In genomic region chr1:198295975-198296374, GRCh38 we compare ENCODE assay signal across 1 cellular context.
TF ChIP-seq lines count a peak whose summit lies in the region.

No MANE protein-coding gene starts in this region.

TF ChIP-seq in K562, 482 proteins besides CTCF, POLR2A, EP300 and RAD21 (continued from another document):
- no peak for TF ChIP-seq E2F5 (CRISPR knock-in tag; IDR thresholded peaks at IDR 0.05)
- no peak for TF ChIP-seq POLR3A (IDR thresholded peaks at IDR 0.05; ENCODE audit: borderline replicate concordance, extremely low read depth, insufficient read depth, insufficient read length)
- no peak for TF ChIP-seq ZNF146 (CRISPR knock-in tag; IDR thresholded peaks at IDR 0.05; ENCODE audit: unreplicated experiment)
- no peak for TF ChIP-seq FOXA1 (IDR thresholded peaks at IDR 0.05; ENCODE audit: borderline replicate concordance)
- TF ChIP-seq RBM39 (optimal IDR thresholded peaks at IDR 0.05; ENCODE audit: low read depth, low read length), result no peak
- no peak for TF ChIP-seq DDX20 (tag; IDR thresholded peaks at IDR 0.05; ENCODE audit: low read depth)
- no peak for TF ChIP-seq NFIC (IDR thresholded peaks at IDR 0.05)
- no peak for TF ChIP-seq ARID1B (IDR thresholded peaks at IDR 0.05)
- TF ChIP-seq TAF9B (IDR thresholded peaks at IDR 0.05; ENCODE audit: partially characterized antibody), result no peak
- TF ChIP-seq FOXJ3 (CRISPR knock-in tag; IDR thresholded peaks at IDR 0.05), result no peak
- TF ChIP-seq CC2D1A (IDR thresholded peaks at IDR 0.05), result no peak
- no peak for TF ChIP-seq PYGO2 (tag; IDR thresholded peaks at IDR 0.05)
- TF ChIP-seq EGR1 (conservative IDR thresholded peaks at IDR 0.05), result no peak
- TF ChIP-seq CCNT2 (IDR thresholded peaks at IDR 0.05; ENCODE audit: borderline replicate concordance, extremely low read depth, insufficient read length, low read depth, low read length), result no peak
TF ChIP-seq in K562: peak in this region for 0.
